ENCODE assay signal across 27 cellular contexts in genomic region chr3:156902916-156903315, GRCh38.
"Had no signal": no experiment of that assay in that cellular context is flagged by ENCODE, and none has a peak within 500 bp of the region (broad histone marks: within the 10 kb centered on the region; RNA-seq: fewer than 3 reads in every experiment).

No MANE protein-coding gene starts in this region.

- H3K4me1 ChIP-seq: esophagus squamous epithelium, gastrocnemius medialis, upper lobe of right lung had no signal

- ATAC-seq: activated CD4-positive, alpha-beta T cell treated with anti-CD3 and anti-CD28 coated beads for 36 hours; activated CD8-positive, alpha-beta memory T cell treated with anti-CD3 and anti-CD28 coated beads, Interleukin-2, amount 10 ng/mL, durations not matched to agents 7 days and 5 days; activated CD8-positive, alpha-beta T cell treated with anti-CD3 and anti-CD28 coated beads, Interleukin-2, amount 10 ng/mL, durations not matched to agents 7 days and 5 days; activated naive CD4-positive, alpha-beta T cell treated with anti-CD3 and anti-CD28 coated beads, Interleukin-2, amount 50 U/mL, for 72 hours; gastrocnemius medialis; left cardiac atrium; left ventricle myocardium superior; sciatic nerve; stimulated activated memory B cell treated with anti-CD40 and anti-IgM and Interleukin-4, amounts not matched to agents 10 μg/mL and 1 μg/mL and 100 μg/mL, for 72 hours; stimulated activated naive CD8-positive, alpha-beta T cell treated with anti-CD3 and anti-CD28 coated beads, Interleukin-15, amount 100 ng/mL, for 72 hours; upper lobe of right lung had no signal

- H3K9me3 ChIP-seq: esophagus squamous epithelium, gastrocnemius medialis, thyroid gland, upper lobe of right lung had no signal

- DNase-seq: activated CD4-positive, alpha-beta T cell treated with anti-CD3 and anti-CD28 coated beads for 36 hours; activated CD4-positive, CD25-positive, alpha-beta regulatory T cell; activated CD8-positive, alpha-beta memory T cell treated with anti-CD3 and anti-CD28 coated beads, Interleukin-2, amount 10 ng/mL, durations not matched to agents 7 days and 5 days; activated CD8-positive, alpha-beta T cell treated with anti-CD3 and anti-CD28 coated beads, Interleukin-2, amount 10 ng/mL, durations not matched to agents 7 days and 5 days; activated T-cell treated with anti-CD3 and anti-CD28 coated beads, Interleukin-2, amount 50 U/mL, for 48 hours; anterior cingulate cortex; cerebellar nuclear complex; effector CD4-positive, alpha-beta T cell; esophagus squamous epithelium; gastrocnemius medialis; glutamatergic neuron; islet precursor cell; left cardiac atrium; left ventricle myocardium superior; stimulated activated CD4-positive, alpha-beta T cell treated with anti-CD3 and anti-CD28 coated beads, Interleukin-1b, Interleukin-23, amount 100 ng/mL, for 48 hours; stimulated activated CD4-positive, alpha-beta T cell treated with anti-CD3 and anti-CD28 coated beads, Interleukin-4, amount 100 ng/mL, for 4 hours; stimulated activated CD8-positive, alpha-beta memory T cell treated with anti-CD3 and anti-CD28 coated beads, Interleukin-4, amount 100 ng/mL, for 48 hours; stimulated activated naive CD8-positive, alpha-beta T cell treated with anti-CD3 and anti-CD28 coated beads, Interleukin-15, amount 100 ng/mL, for 72 hours; thyroid gland; upper lobe of right lung had no signal

- H3K36me3 ChIP-seq: cardiac muscle cell, esophagus squamous epithelium, gastrocnemius medialis, thyroid gland, upper lobe of right lung had no signal

- FAIRE-seq: endometrium had no signal

- H3K4me3 ChIP-seq: cardiac muscle cell, esophagus squamous epithelium, gastrocnemius medialis, smooth muscle cell, thyroid gland, upper lobe of right lung had no signal

- H3K27me3 ChIP-seq: cardiac muscle cell, esophagus squamous epithelium, gastrocnemius medialis, thyroid gland, upper lobe of right lung had no signal

- H3K4me2 ChIP-seq: smooth muscle cell had no signal

- H3K27ac ChIP-seq: cardiac muscle cell, epithelial cell of prostate, esophagus squamous epithelium, gastrocnemius medialis, thyroid gland, upper lobe of right lung had no signal
